Comparison of ENCODE assay signal across 15 cellular contexts in genomic region chr2:47833516-47833968, GRCh38. TPM values are rescaled to one million over a fixed set of nuclear protein-coding genes. Genes with fewer than 3 reads are reported as not detected.
DNase-seq lines count a peak whose midpoint lies in the region; ATAC-seq, FAIRE-seq and TF ChIP-seq lines count a peak whose summit lies in the region.
"Had no signal": no experiment of that assay in that cellular context is flagged by ENCODE, and none has a peak within 500 bp of the region (broad histone marks: within the 10 kb centered on the region; RNA-seq: fewer than 3 reads in every experiment).

No MANE protein-coding gene starts in this region.

- H3K36me3 Mint-ChIP-seq in activated CD8-positive, alpha-beta memory T cell treated with anti-CD3 and anti-CD28 coated beads, Interleukin-2, amount 10 ng/mL, durations not matched to agents 7 days and 5 days: peaks cover 46% of the 10 kb centered on the region
- H3K36me3 Mint-ChIP-seq in activated naive CD8-positive, alpha-beta T cell treated with anti-CD3 and anti-CD28 coated beads, Interleukin-2, amount 50 U/mL, for 24 hours (ENCODE audit: low read depth): peaks cover 34% of the 10 kb centered on the region

- H3K27me3 ChIP-seq in pancreas: no peaks in the 10 kb centered on the region
- H3K27me3 ChIP-seq: SJCRH30, stomach had no signal

- peak; percentile 49 for ATAC-seq in activated CD8-positive, alpha-beta memory T cell treated with anti-CD3 and anti-CD28 coated beads, Interleukin-2, amount 10 ng/mL, durations not matched to agents 7 days and 5 days
- peak; percentile 68 for ATAC-seq in HG02588 (IDR thresholded peaks at IDR 0.05; ENCODE audit: unreplicated experiment)
- ATAC-seq in HG03378 (IDR thresholded peaks at IDR 0.05; ENCODE audit: unreplicated experiment): peak; percentile 95
- no peak for ATAC-seq in activated naive CD8-positive, alpha-beta T cell treated with anti-CD3 and anti-CD28 coated beads, Interleukin-2, amount 50 U/mL, for 24 hours
- no peak for ATAC-seq in pancreas

- no peak overlapping the region for H3K4me3 ChIP-seq in pancreas
- H3K4me3 ChIP-seq: SJCRH30, stomach had no signal

- no peaks in the 10 kb centered on the region for H3K27me3 Mint-ChIP-seq in activated CD8-positive, alpha-beta memory T cell treated with anti-CD3 and anti-CD28 coated beads, Interleukin-2, amount 10 ng/mL, durations not matched to agents 7 days and 5 days
- H3K27me3 Mint-ChIP-seq in activated naive CD8-positive, alpha-beta T cell treated with anti-CD3 and anti-CD28 coated beads, Interleukin-2, amount 50 U/mL, for 24 hours: no peaks in the 10 kb centered on the region

- intact Hi-C loops in pancreas (cut with DNase I): no loop called here

- CTCF ChIA-PET in activated CD8-positive, alpha-beta memory T cell treated with anti-CD3 and anti-CD28 coated beads, Interleukin-2, amount 10 ng/mL, durations not matched to agents 7 days and 5 days (lab: Charles Lee): interaction anchor here (1.3 kb wide), 1 partner anchor 10 kb away, joined by 4 read pairs; no protein-coding TSS in a partner anchor

- TF ChIP-seq CTCF in pancreas (IDR thresholded peaks at IDR 0.05): no peak

- H3K9me3 ChIP-seq in pancreas: no peaks in the 10 kb centered on the region
- H3K9me3 ChIP-seq: SJCRH30, stomach had no signal

- H3K27ac Mint-ChIP-seq in activated CD8-positive, alpha-beta memory T cell treated with anti-CD3 and anti-CD28 coated beads, Interleukin-2, amount 10 ng/mL, durations not matched to agents 7 days and 5 days: no peak overlapping the region
- no peak overlapping the region for H3K27ac Mint-ChIP-seq in activated naive CD8-positive, alpha-beta T cell treated with anti-CD3 and anti-CD28 coated beads, Interleukin-2, amount 50 U/mL, for 24 hours

- DNase-seq in activated CD8-positive, alpha-beta memory T cell treated with anti-CD3 and anti-CD28 coated beads, Interleukin-2, amount 10 ng/mL, durations not matched to agents 7 days and 5 days: no peak
- no peak for DNase-seq in activated CD8-positive, alpha-beta memory T cell treated with anti-CD3 and anti-CD28 coated beads for 24 hours
- no peak for DNase-seq in activated naive CD8-positive, alpha-beta T cell treated with anti-CD3 and anti-CD28 coated beads, Interleukin-2, amount 50 U/mL, for 24 hours
- no peak for DNase-seq in pancreas
- no peak for DNase-seq in central memory CD4-positive, alpha-beta T cell
- no peak for DNase-seq in SIG-M5 treated with dmso at 0.1 percent for 504 hours (lab: John Stamatoyannopoulos, UW; ENCODE audit: unreplicated experiment)
- DNase-seq: NCI-H1048, NCI-H526, SJCRH30, stomach had no signal

- H3K36me3 ChIP-seq in pancreas: peaks cover 0 to 61% (median 25%) of the 10 kb centered on the region in 3 donors

- H3K4me1 Mint-ChIP-seq in activated CD8-positive, alpha-beta memory T cell treated with anti-CD3 and anti-CD28 coated beads, Interleukin-2, amount 10 ng/mL, durations not matched to agents 7 days and 5 days: peaks cover 10% of the 10 kb centered on the region
- H3K4me1 Mint-ChIP-seq in activated naive CD8-positive, alpha-beta T cell treated with anti-CD3 and anti-CD28 coated beads, Interleukin-2, amount 50 U/mL, for 24 hours: peaks cover 3% of the 10 kb centered on the region

- H3K4me1 ChIP-seq in pancreas: no peaks in the 10 kb centered on the region
- H3K4me1 ChIP-seq: parathyroid adenoma, SJCRH30, stomach had no signal

- H3K9me3 Mint-ChIP-seq in activated CD8-positive, alpha-beta memory T cell treated with anti-CD3 and anti-CD28 coated beads, Interleukin-2, amount 10 ng/mL, durations not matched to agents 7 days and 5 days (ENCODE audit: low read depth): no peaks in the 10 kb centered on the region
- no peaks in the 10 kb centered on the region for H3K9me3 Mint-ChIP-seq in activated naive CD8-positive, alpha-beta T cell treated with anti-CD3 and anti-CD28 coated beads, Interleukin-2, amount 50 U/mL, for 24 hours

- WGBS in pancreas, 2 donors: 96% methylated on average over 2 of the region's 2 CpGs

- H3K27ac ChIP-seq in pancreas: no peak overlapping the region
- H3K27ac ChIP-seq: parathyroid adenoma, SJCRH30, stomach had no signal

- no peak for FAIRE-seq in pancreas (lab: Jason Lieb, UNC)
- FAIRE-seq: A204.1, bronchial epithelial cell had no signal

- H3K4me3 Mint-ChIP-seq in activated CD8-positive, alpha-beta memory T cell treated with anti-CD3 and anti-CD28 coated beads, Interleukin-2, amount 10 ng/mL, durations not matched to agents 7 days and 5 days: no peak overlapping the region
- H3K4me3 Mint-ChIP-seq in activated naive CD8-positive, alpha-beta T cell treated with anti-CD3 and anti-CD28 coated beads, Interleukin-2, amount 50 U/mL, for 24 hours: no peak overlapping the region

RNA-seq across cellular contexts. Expression of gene MSH6, which starts 50.6 kb away (rescaled TPM):
- total RNA-seq in activated CD8-positive, alpha-beta memory T cell treated with anti-CD3 and anti-CD28 coated beads, Interleukin-2, amount 10 ng/mL, durations not matched to agents 7 days and 5 days: 100 to 1,000 TPM in 1 of 2 experiments, 10 to 100 TPM in 1; 93.8 to 103 TPM
- 10 to 100 TPM; 15.2 to 30.9 (median 25.3) TPM for total RNA-seq in pancreas
- 10 to 100 TPM in 1 of 2 donors, 1 to 10 TPM in 1; 4.3 to 11.4 TPM for polyA plus RNA-seq in pancreas

Comparison
In these comparisons a context has a peak if more than half of its experiments do, and no peak if none do; other contexts are left out.
1. ATAC-seq: peak in activated CD8-positive, alpha-beta memory T cell treated with anti-CD3 and anti-CD28 coated beads, Interleukin-2, amount 10 ng/mL, durations not matched to agents 7 days and 5 days (single experiment), HG02588 (single experiment) and HG03378 (single experiment); none in activated naive CD8-positive, alpha-beta T cell treated with anti-CD3 and anti-CD28 coated beads, Interleukin-2, amount 50 U/mL, for 24 hours (single experiment) and pancreas (0 of 4).